In the genomic region with DNA sequence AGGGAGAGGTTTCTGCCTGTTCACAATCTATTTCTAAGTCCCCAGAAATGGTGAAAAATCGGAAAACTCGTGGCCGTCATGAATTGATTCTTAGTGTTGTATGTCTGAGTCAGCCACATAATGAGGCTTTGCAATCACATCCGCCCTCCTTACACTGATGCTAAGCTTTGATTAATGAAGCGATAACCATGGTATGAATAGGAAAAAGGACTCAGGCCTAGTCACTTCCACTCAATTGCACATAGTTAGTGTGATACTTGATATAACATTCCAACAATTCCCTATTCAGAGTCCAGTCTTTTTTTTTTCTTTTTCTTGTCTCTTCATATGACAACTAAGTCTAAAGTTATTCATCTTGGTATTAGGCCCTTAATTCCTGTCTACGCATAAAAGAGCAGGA, we compare ENCODE assay signal across 26 cellular contexts.
"Had no signal": no experiment of that assay in that cellular context is flagged by ENCODE, and none has a peak within 500 bp of the region (broad histone marks: within the 10 kb centered on the region; RNA-seq: fewer than 3 reads in every experiment).

No MANE protein-coding gene starts in this region.

- ATAC-seq: left cardiac atrium; left lung; lower lobe of right lung; natural killer cell; psoas muscle; right lobe of liver; stimulated activated memory B cell treated with anti-CD40 and anti-IgM and Interleukin-4, amounts not matched to agents 10 μg/mL and 1 μg/mL and 100 μg/mL, for 72 hours; stimulated activated naive CD8-positive, alpha-beta T cell treated with anti-CD3 and anti-CD28 coated beads, Interleukin-15, amount 100 ng/mL, for 72 hours had no signal

- H3K4me3 ChIP-seq: hepatocyte, left lung, lower lobe of right lung, neural progenitor cell, psoas muscle, right atrium auricular region, right lobe of liver, smooth muscle cell, tibial nerve, uterus had no signal

- DNase-seq: islet precursor cell; kidney glomerular epithelial cell; left cardiac atrium; left lung; lower lobe of right lung; mesendoderm; naive B cell; natural killer cell; nephron progenitor cell; occipital lobe; psoas muscle; right lobe of liver; stimulated activated CD4-positive, alpha-beta T cell treated with anti-CD3 and anti-CD28 coated beads, Interleukin-1b, Interleukin-23, amount 100 ng/mL, for 48 hours; stimulated activated CD4-positive, alpha-beta T cell treated with anti-CD3 and anti-CD28 coated beads, Interleukin-2, amount 100 ng/mL, for 48 hours; stimulated activated CD4-positive, alpha-beta T cell treated with anti-CD3 and anti-CD28 coated beads, Interleukin-4, amount 100 ng/mL, for 4 hours; stimulated activated CD8-positive, alpha-beta memory T cell treated with anti-CD3 and anti-CD28 coated beads, Interleukin-4, amount 100 ng/mL, for 48 hours; stimulated activated naive CD4-positive, alpha-beta T cell treated with Interleukin-2 at 50 U/mL for 16 hours; stimulated activated naive CD8-positive, alpha-beta T cell treated with anti-CD3 and anti-CD28 coated beads, Interleukin-15, amount 100 ng/mL, for 72 hours; substantia nigra; uterus had no signal
